8 cellular contexts compared by ENCODE assay signal in genomic region chr14:75222208-75222701, GRCh38. TPM values are rescaled to one million over a fixed set of nuclear protein-coding genes. Genes with fewer than 3 reads are reported as not detected.
DNase-seq lines count a peak whose midpoint lies in the region; ATAC-seq lines count a peak whose summit lies in the region.

No MANE protein-coding gene starts in this region.

- intact Hi-C loops in sciatic nerve (cut with DNase I), result no loop called here

- DNase-seq in MV-4-11 (lab: John Stamatoyannopoulos, UW) (peak; percentile 91), sciatic nerve (ENCODE audit: low spot score) (no peak), DMS53 (lab: John Stamatoyannopoulos, UW) (no peak)
- DNase-seq in stimulated activated CD4-positive, alpha-beta T cell treated with anti-CD3 and anti-CD28 coated beads, Interleukin-1b, Interleukin-23, amount 100 ng/mL, for 48 hours, result no peak

- ATAC-seq in GM19397 (IDR thresholded peaks at IDR 0.05; ENCODE audit: unreplicated experiment) (peak; percentile 58), esophagus mucosa (peak; percentile 91), sciatic nerve (peak; percentile 63), GM18867 (IDR thresholded peaks at IDR 0.05; ENCODE audit: unreplicated experiment) (no peak), HG03159 (IDR thresholded peaks at IDR 0.05; ENCODE audit: unreplicated experiment) (no peak)

RNA-seq across cellular contexts. Expression of gene TMED10, which starts 45.8 kb away (rescaled TPM):
- total RNA-seq in esophagus mucosa (293 TPM), sciatic nerve (256 TPM)

RNA-seq across cellular contexts. Expression of gene FOS, which starts 56.4 kb away (rescaled TPM):
- total RNA-seq in esophagus mucosa (125 TPM), sciatic nerve (209 TPM)

Comparison
In these comparisons a context has a peak if more than half of its experiments do, and no peak if none do; other contexts are left out.
1. ATAC-seq: peak in GM19397 (single experiment), esophagus mucosa (single experiment) and sciatic nerve (single experiment); none in GM18867 (single experiment) and HG03159 (single experiment).